ENCODE assay signal across 23 cellular contexts in genomic region chr11:26575946-26576345, GRCh38. TPM values are rescaled to one million over a fixed set of nuclear protein-coding genes. Genes with fewer than 3 reads are reported as not detected.
"Had no signal": no experiment of that assay in that cellular context is flagged by ENCODE, and none has a peak within 500 bp of the region (broad histone marks: within the 10 kb centered on the region; RNA-seq: fewer than 3 reads in every experiment).

No MANE protein-coding gene starts in this region.

- DNase-seq: activated CD4-positive, alpha-beta T cell treated with anti-CD3 and anti-CD28 coated beads, Interleukin-2, amount 50 U/mL, for 4 hours; activated effector memory CD4-positive, alpha-beta T cell treated with anti-CD3 and anti-CD28 coated beads, Interleukin-2, amount 50 U/mL, for 16 hours; activated T-cell treated with anti-CD3 and anti-CD28 coated beads, Interleukin-2, amount 50 U/mL, for 72 hours; effector memory CD8-positive, alpha-beta T cell; heart right ventricle; immature natural killer cell; naive thymus-derived CD8-positive, alpha-beta T cell; pancreas; stimulated activated CD4-positive, alpha-beta T cell treated with anti-CD3 and anti-CD28 coated beads, Interleukin-4, amount 100 ng/mL, for 24 hours; stomach; WERI-Rb-1 had no signal

- H3K9me3 ChIP-seq: gastroesophageal sphincter, heart right ventricle, pancreas, stomach had no signal

- H3K36me3 ChIP-seq: gastroesophageal sphincter, heart right ventricle, pancreas, stomach, WERI-Rb-1 had no signal

- H3K27ac ChIP-seq: gastroesophageal sphincter, heart right ventricle, pancreas, stomach, WERI-Rb-1 had no signal

- ATAC-seq: activated T-cell treated with anti-CD3 and anti-CD28 coated beads, Interleukin-2, amount 50 U/mL, for 72 hours; effector memory CD8-positive, alpha-beta T cell; gastroesophageal sphincter; heart right ventricle; naive thymus-derived CD8-positive, alpha-beta T cell; pancreas; sciatic nerve; stimulated activated effector memory CD8-positive, alpha-beta T cell treated with anti-CD3 and anti-CD28 coated beads, Interleukin-12 subunit alpha, Interleukin-12 subunit beta, amount 100 ng/mL, for 72 hours had no signal

- H3K4me1 ChIP-seq: heart right ventricle, pancreas, stomach had no signal

- H3K27me3 ChIP-seq: gastroesophageal sphincter, heart right ventricle, pancreas, stomach had no signal

- H3K4me3 ChIP-seq: gastroesophageal sphincter, heart right ventricle, pancreas, smooth muscle cell, stomach had no signal

RNA-seq across cellular contexts. Expression of gene MUC15, which starts 3.9 kb away (rescaled TPM):
- total RNA-seq: activated CD8-positive, alpha-beta memory T cell treated with anti-CD3 and anti-CD28 coated beads for 36 hours; activated T-cell treated with anti-CD3 and anti-CD28 coated beads, Interleukin-2, amount 50 U/mL, for 72 hours; cardiac septum; dermis microvascular lymphatic vessel endothelial cell; fibroblast of lung; heart right ventricle; mesenteric fat pad; naive thymus-derived CD8-positive, alpha-beta T cell; pulmonary artery endothelial cell; sciatic nerve; T-helper 2 cell treated with Interferon-gamma antibody and Interleukin-4, amounts not matched to agents 100 ng/mL and 5 ng/mL, for 36 hours; temporal lobe had no signal
